Comparison of ENCODE assay signal across 8 cellular contexts in genomic region chr12:120249875-120250795, GRCh38. TPM values are rescaled to one million over a fixed set of nuclear protein-coding genes. Genes with fewer than 3 reads are reported as not detected.
DNase-seq lines count a peak whose midpoint lies in the region; ATAC-seq and TF ChIP-seq lines count a peak whose summit lies in the region.

No MANE protein-coding gene starts in this region.

- no peaks in the 10 kb centered on the region for H3K9me3 Mint-ChIP-seq in naive thymus-derived CD8-positive, alpha-beta T cell

- no peak for TF ChIP-seq CTCF in Peyer's patch (IDR thresholded peaks at IDR 0.05)

- H3K27me3 Mint-ChIP-seq in naive thymus-derived CD8-positive, alpha-beta T cell = peaks cover 0 to 3% (median 0%) of the 10 kb centered on the region in 5 donors

- POLR2A ChIA-PET in naive thymus-derived CD8-positive, alpha-beta T cell (lab: Charles Lee) = interaction anchor here (0.9 to 14.8 kb wide), 10 partner anchors 8 to 52 kb away, joined by 3 to 207 read pairs (median 11); partner anchors contain the start of genes PXN, RNU4-1, RNU4-2 and RPLP0

- H3K4me1 Mint-ChIP-seq in naive thymus-derived CD8-positive, alpha-beta T cell = peaks cover 45 to 86% (median 84%) of the 10 kb centered on the region in 4 donors

- no peaks in the 10 kb centered on the region for H3K9me3 ChIP-seq in BLaER1 treated with 17β-estradiol and CSF1 and Interleukin-3, amounts not matched to agents 10 nM and 100 nM (replicated peaks in 1 of 11)
- no peaks in the 10 kb centered on the region for H3K9me3 ChIP-seq in Peyer's patch

- peaks cover 0 to 34% (median 3%) of the 10 kb centered on the region in 11 experiments; a peak in 13 of 22 replicates for H3K36me3 ChIP-seq in BLaER1 treated with 17β-estradiol and CSF1 and Interleukin-3, amounts not matched to agents 10 nM and 100 nM
- peaks cover 0 to 10% (median 0%) of the 10 kb centered on the region in 3 donors for H3K36me3 ChIP-seq in Peyer's patch

- peak overlapping the region in 2 of 11 experiments; percentile 26 to 37; a peak in 2 of 22 replicates for H3K9ac ChIP-seq in BLaER1 treated with 17β-estradiol and CSF1 and Interleukin-3, amounts not matched to agents 10 nM and 100 nM

- peak overlapping the region in 3 of 10 experiments; percentile 0 to 31 (median 1); a peak in 4 of 20 replicates for H3K4me3 ChIP-seq in BLaER1 treated with 17β-estradiol and CSF1 and Interleukin-3, amounts not matched to agents 10 nM and 100 nM
- no peak overlapping the region for H3K4me3 ChIP-seq in Peyer's patch

- H4K20me1 ChIP-seq in BLaER1 treated with 17β-estradiol and CSF1 and Interleukin-3, amounts not matched to agents 10 nM and 100 nM = peaks cover 36 to 79% (median 62%) of the 10 kb centered on the region in 11 experiments

- peaks cover 0 to 33% (median 0%) of the 10 kb centered on the region in 11 experiments; a peak in 7 of 22 replicates for H3K27me3 ChIP-seq in BLaER1 treated with 17β-estradiol and CSF1 and Interleukin-3, amounts not matched to agents 10 nM and 100 nM
- no peaks in the 10 kb centered on the region for H3K27me3 ChIP-seq in Peyer's patch

- peak overlapping the region; percentile 58 to 98 (median 94) for H3K27ac Mint-ChIP-seq in naive thymus-derived CD8-positive, alpha-beta T cell

- DNase-seq in Peyer's patch (peak in 1 of 3 donors; percentile 51), dermis blood vessel endothelial cell (peak; percentile 62), NCI-H1694 (lab: John Stamatoyannopoulos, UW) (no peak), NCI-H526 treated with DMSO at 0.1 percent for 48 hours (lab: John Stamatoyannopoulos, UW) (no peak), retina (no peak), LoVo (ENCODE audit: low spot score) (no peak)
- DNase-seq in naive thymus-derived CD8-positive, alpha-beta T cell = peak in 3 of 10 donors; percentile 33 to 49 (median 37)

- no peak for TF ChIP-seq POLR2A in Peyer's patch (IDR thresholded peaks at IDR 0.05)

- peaks cover 0 to 14% (median 8%) of the 10 kb centered on the region in 3 donors for H3K36me3 Mint-ChIP-seq in naive thymus-derived CD8-positive, alpha-beta T cell

- peak overlapping the region in 5 of 11 experiments; percentile 23 to 57 (median 48); a peak in 7 of 22 replicates for H3K27ac ChIP-seq in BLaER1 treated with 17β-estradiol and CSF1 and Interleukin-3, amounts not matched to agents 10 nM and 100 nM
- H3K27ac ChIP-seq in Peyer's patch = peak overlapping the region; percentile 37 to 73 (median 60)

- no peak for ATAC-seq in naive thymus-derived CD8-positive, alpha-beta T cell

- peak overlapping the region; percentile 75 to 100 (median 81) for H3K4me2 ChIP-seq in BLaER1 treated with 17β-estradiol and CSF1 and Interleukin-3, amounts not matched to agents 10 nM and 100 nM

- H3K4me3 Mint-ChIP-seq in naive thymus-derived CD8-positive, alpha-beta T cell = peak overlapping the region; percentile 59 to 86 (median 78)

- H3K4me1 ChIP-seq in BLaER1 treated with 17β-estradiol and CSF1 and Interleukin-3, amounts not matched to agents 10 nM and 100 nM = peaks cover 52 to 95% (median 69%) of the 10 kb centered on the region in 10 experiments
- H3K4me1 ChIP-seq in Peyer's patch = peaks cover 0 to 45% (median 23%) of the 10 kb centered on the region in 4 donors

RNA-seq across cellular contexts. Expression of gene PXN, which starts 15.4 kb away (rescaled TPM):
- total RNA-seq in Peyer's patch (100 to 1,000 TPM; 138 to 204 (median 177) TPM), dermis blood vessel endothelial cell (69.8 and 141 TPM in 2 replicates)
- total RNA-seq in naive thymus-derived CD8-positive, alpha-beta T cell = 10 to 100 TPM; 93.9 to 96.6 TPM
- polyA plus RNA-seq in naive thymus-derived CD8-positive, alpha-beta T cell = 10 to 100 TPM; 64.3 to 95.6 (median 80.4) TPM

RNA-seq across cellular contexts. Expression of gene RNU4-2, which starts 41.6 kb away (rescaled TPM):
- total RNA-seq in Peyer's patch (under 1 TPM; under 0.01 TPM), dermis blood vessel endothelial cell (under 0.01 TPM in 2 replicates)
- 1,000 to 10,000 TPM; 4,355 to 8,006 TPM for total RNA-seq in naive thymus-derived CD8-positive, alpha-beta T cell
- polyA plus RNA-seq in naive thymus-derived CD8-positive, alpha-beta T cell = 10 to 100 TPM in 1 of 3 donors, not detected in 2; 79.6 TPM

RNA-seq across cellular contexts. Expression of gene RNU4-1, which starts 42.9 kb away (rescaled TPM):
- total RNA-seq in Peyer's patch (under 1 TPM; under 0.01 TPM), dermis blood vessel endothelial cell (under 0.01 TPM in 2 replicates)
- total RNA-seq in naive thymus-derived CD8-positive, alpha-beta T cell = 100 to 1,000 TPM; 519 to 934 TPM
- not detected for polyA plus RNA-seq in naive thymus-derived CD8-positive, alpha-beta T cell

RNA-seq across cellular contexts. Expression of gene RPLP0, which starts 49.2 kb away (rescaled TPM):
- total RNA-seq in Peyer's patch = 1,000 to 10,000 TPM; 1,101 to 2,555 (median 1,343) TPM
- total RNA-seq in dermis blood vessel endothelial cell = 2,752 and 4,252 TPM in 2 replicates
- 1,000 to 10,000 TPM; 1,511 to 1,568 TPM for total RNA-seq in naive thymus-derived CD8-positive, alpha-beta T cell
- 1,000 to 10,000 TPM; 1,821 to 2,320 (median 1,964) TPM for polyA plus RNA-seq in naive thymus-derived CD8-positive, alpha-beta T cell

RNA-seq across cellular contexts. Expression of gene SIRT4, which starts 52.0 kb away (rescaled TPM):
- total RNA-seq in Peyer's patch (1 to 10 TPM; 3.2 to 6.3 (median 4.2) TPM), dermis blood vessel endothelial cell (1.5 and 3.4 TPM in 2 replicates)
- 1 to 10 TPM; 2.4 to 4.1 TPM for total RNA-seq in naive thymus-derived CD8-positive, alpha-beta T cell
- 1 to 10 TPM; 1.9 to 3.2 (median 2.2) TPM for polyA plus RNA-seq in naive thymus-derived CD8-positive, alpha-beta T cell

Comparison
In these comparisons a context has a peak if more than half of its experiments do, and no peak if none do; other contexts are left out.
1. RNA of gene RNU4-2, which starts 41.6 kb away (total RNA-seq): 4,355 to 8,006 TPM in naive thymus-derived CD8-positive, alpha-beta T cell; under 0.01 TPM in Peyer's patch and under 0.01 TPM in dermis blood vessel endothelial cell; every median in the first group is over 1,000 times any median in the second.
2. RNA of gene RNU4-1, which starts 42.9 kb away (total RNA-seq): 519 to 934 TPM in naive thymus-derived CD8-positive, alpha-beta T cell; under 0.01 TPM in Peyer's patch and under 0.01 TPM in dermis blood vessel endothelial cell; every median in the first group is over 100 times any median in the second.